21 cellular contexts compared by ENCODE assay signal in the genomic region with DNA sequence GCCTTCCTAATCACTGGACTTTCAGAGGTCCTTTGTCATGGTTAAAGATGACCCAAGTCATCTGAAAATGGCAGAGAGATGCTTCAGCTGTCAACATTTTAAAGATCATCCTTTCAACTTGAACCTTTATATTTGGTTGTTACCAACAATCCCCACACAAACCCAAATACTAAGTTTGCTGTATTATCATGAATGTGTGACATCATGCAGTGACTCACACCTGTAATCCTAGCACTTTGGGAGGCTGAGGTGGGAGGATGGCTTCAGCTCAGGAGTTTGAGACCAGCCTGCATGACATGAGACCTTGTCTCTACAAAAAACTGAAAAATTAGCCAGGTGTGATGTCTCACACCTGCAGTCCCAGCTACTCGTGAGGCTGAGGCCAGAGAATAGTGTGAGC. TPM values are rescaled to one million over a fixed set of nuclear protein-coding genes. Genes with fewer than 3 reads are reported as not detected.
A peak's percentile ranks its signal among the peaks of the same experiment; 100 is the strongest.
DNase-seq lines count a peak whose midpoint lies in the region; ATAC-seq, FAIRE-seq and TF ChIP-seq lines count a peak whose summit lies in the region.
"Had no signal": no experiment of that assay in that cellular context is flagged by ENCODE, and none has a peak within 500 bp of the region (broad histone marks: within the 10 kb centered on the region; RNA-seq: fewer than 3 reads in every experiment).

No MANE protein-coding gene starts in this region.

- no peak overlapping the region for H3K4me3 ChIP-seq in HepG2 (replicated peaks in 1 of 3; ENCODE audit: insufficient read depth in 1 of 3, low read depth in 2 of 3, low read length in 3 of 3)
- no peak overlapping the region for H3K4me3 ChIP-seq in right lobe of liver
- H3K4me3 ChIP-seq in bronchial epithelial cell (ENCODE audit: low read depth, low read length): no peak overlapping the region
- H3K4me3 ChIP-seq in H7 (ENCODE audit: insufficient read depth, low read depth, low read length): no peak overlapping the region
- H3K4me3 ChIP-seq: GM12878, K562 had no signal

- in situ Hi-C loops in HepG2 (cut with HindIII; ENCODE audit: extremely low pct_ligation_motif_present, low pct_unique_long_range_greater_than_20kb): no loop called here

- TF ChIP-seq RAD21 in HepG2 (CRISPR knock-in tag; IDR thresholded peaks at IDR 0.05): no peak

- ATAC-seq in HepG2 (no peak), right lobe of liver (no peak)
- ATAC-seq: GM12878, K562 had no signal

- no peak for FAIRE-seq in HepG2 (lab: Jason Lieb, UNC)
- peak; percentile 13 for FAIRE-seq in bronchial epithelial cell (lab: Jason Lieb, UNC)
- FAIRE-seq: A204.1, D721Med, GM12878, K562 had no signal

- H3K4me1 ChIP-seq in HepG2 (ENCODE audit: insufficient read depth, low read length) (no peaks in the 10 kb centered on the region), right lobe of liver (no peaks in the 10 kb centered on the region)
- H3K4me1 ChIP-seq: Caco-2 had no signal

- H3K79me2 ChIP-seq in HepG2 (ENCODE audit: insufficient read depth, low read length): no peaks in the 10 kb centered on the region

- TF ChIP-seq EP300 in HepG2 (IDR thresholded peaks at IDR 0.05; ENCODE audit: low read depth in 2 of 2, low read length in 2 of 2) (no peak), HepG2 (CRISPR knock-in tag; IDR thresholded peaks at IDR 0.05; ENCODE audit: borderline replicate concordance) (no peak)

- POLR2A ChIA-PET in HepG2 (lab: Yijun Ruan, JAX): no interaction called here

- no peak overlapping the region for H3K4me2 ChIP-seq in HepG2 (ENCODE audit: low read depth, low read length)

- H3K9me3 ChIP-seq in HepG2 (ENCODE audit: low read length): no peaks in the 10 kb centered on the region
- no peaks in the 10 kb centered on the region for H3K9me3 ChIP-seq in right lobe of liver
- H3K9me3 ChIP-seq: Caco-2 had no signal

- H3K27ac ChIP-seq in HepG2 (ENCODE audit: extremely low read length, insufficient read depth, low read length) (no peak overlapping the region), right lobe of liver (no peak overlapping the region)
- H3K27ac ChIP-seq: C4-2B had no signal

- H3K36me3 ChIP-seq in HepG2 (replicated peaks in 1 of 2; ENCODE audit: control insufficient read depth in 1 of 2, insufficient read depth in 2 of 2, low read length in 2 of 2) (no peaks in the 10 kb centered on the region), right lobe of liver (no peaks in the 10 kb centered on the region), bronchial epithelial cell (ENCODE audit: control insufficient read depth, insufficient read depth, low read length) (no peaks in the 10 kb centered on the region), H7 (replicated peaks; ENCODE audit: control insufficient read depth, insufficient read depth, low read length) (no peaks in the 10 kb centered on the region)

- no TSS peak for BruUV-seq in HepG2 (replicated peaks; lab: Mats Ljungman, UMichigan)

- CTCF ChIA-PET in HepG2 (lab: Yijun Ruan, JAX; ENCODE audit: low intra/inter-chr PET ratio, low total read pairs): no interaction called here

- 0% methylated on average over 1 of the region's 1 CpG for WGBS in HepG2 (ENCODE audit: low lambda C conversion rate)
- WGBS in right lobe of liver (ENCODE audit: insufficient coverage, low coverage, low lambda C conversion rate, missing lambda C conversion rate): 50% methylated on average over 1 of the region's 1 CpG

- TF ChIP-seq CTCF in HepG2 (CRISPR knock-in tag; IDR thresholded peaks at IDR 0.05) (no peak), right lobe of liver (IDR thresholded peaks at IDR 0.05) (no peak), bronchial epithelial cell (IDR thresholded peaks at IDR 0.05; ENCODE audit: insufficient read depth, low read length, severe bottlenecking) (no peak)

- intact Hi-C loops in HepG2 (cut with micrococcal nuclease; ENCODE audit: unreplicated experiment): no loop called here
- intact Hi-C loops in right lobe of liver (cut with DNase I): no loop called here

- H3K27me3 ChIP-seq in HepG2 (ENCODE audit: control insufficient read depth in 1 of 2, insufficient read depth in 2 of 2, low read length in 2 of 2) (no peaks in the 10 kb centered on the region), right lobe of liver (no peaks in the 10 kb centered on the region), bronchial epithelial cell (ENCODE audit: control insufficient read depth, insufficient read depth, low read length) (no peaks in the 10 kb centered on the region), H7 (ENCODE audit: control insufficient read depth, insufficient read depth, low read length) (no peaks in the 10 kb centered on the region)

- no peaks in the 10 kb centered on the region for H4K20me1 ChIP-seq in HepG2 (ENCODE audit: insufficient read depth, low read length)

- H2AFZ ChIP-seq in HepG2 (ENCODE audit: low read length): no peak overlapping the region

- TF ChIP-seq POLR2A in HepG2 (IDR thresholded peaks at IDR 0.05; ENCODE audit: insufficient read depth in 1 of 2, low read depth in 2 of 2, low read length in 2 of 2) (no peak), right lobe of liver (IDR thresholded peaks at IDR 0.05) (no peak)

- H3K9ac ChIP-seq in HepG2 (ENCODE audit: insufficient read depth, low read depth, low read length): no peak overlapping the region

- no peak for DNase-seq in HepG2 (ENCODE audit: low spot score)
- no peak for DNase-seq in right lobe of liver
- peak; percentile 22 for DNase-seq in HT1080 (ENCODE audit: low read depth)
- peak; percentile 39 for DNase-seq in bronchial epithelial cell (ENCODE audit: low read depth)
- peak; percentile 7 for DNase-seq in kidney tubule cell (ENCODE audit: low spot score)
- DNase-seq in NCI-H2107 (lab: John Stamatoyannopoulos, UW): no peak
- DNase-seq in kidney glomerular epithelial cell (lab: John Stamatoyannopoulos, UW): no peak
- no peak for DNase-seq in H7
- DNase-seq: AML-193; Caco-2; CD4-positive, alpha-beta T cell; DMS79 treated with DMSO at 0.1 percent for 48 hours; EL; HCEC 1CT; HFFc6; IMR-90 had no signal

TF ChIP-seq in HepG2, 621 proteins besides CTCF, POLR2A, EP300 and RAD21:
- TF ChIP-seq GATAD1 (CRISPR knock-in tag; IDR thresholded peaks at IDR 0.05): no peak
- TF ChIP-seq ZNF33B (CRISPR knock-in tag; IDR thresholded peaks at IDR 0.05): no peak
- TF ChIP-seq CREB1 (IDR thresholded peaks at IDR 0.05): peak; percentile 70
- no peak for TF ChIP-seq CREB1 (CRISPR knock-in tag; IDR thresholded peaks at IDR 0.05)
- TF ChIP-seq POLR2G (IDR thresholded peaks at IDR 0.05; ENCODE audit: low read depth, low read length): no peak
- TF ChIP-seq PHB2 (IDR thresholded peaks at IDR 0.05; ENCODE audit: partially characterized antibody): no peak
- 0 out of 2 replicates have a peak, but pooled peaks have one; percentile 29 for TF ChIP-seq ATF7 (IDR thresholded peaks at IDR 0.05)
- no peak for TF ChIP-seq ATF7 (CRISPR knock-in tag; IDR thresholded peaks at IDR 0.05)
- TF ChIP-seq ZNF496 (CRISPR knock-in tag; IDR thresholded peaks at IDR 0.05; ENCODE audit: insufficient replicate concordance): no peak
- no peak for TF ChIP-seq NRL (CRISPR knock-in tag; IDR thresholded peaks at IDR 0.05; ENCODE audit: borderline replicate concordance)
- TF ChIP-seq MED8 (CRISPR knock-in tag; IDR thresholded peaks at IDR 0.05; ENCODE audit: insufficient replicate concordance): no peak
- TF ChIP-seq ZNF143 (CRISPR knock-in tag; IDR thresholded peaks at IDR 0.05): no peak
- TF ChIP-seq AGO2 (optimal IDR thresholded peaks at IDR 0.05; ENCODE audit: low read depth, low read length): no peak
- TF ChIP-seq ZNF292 (CRISPR knock-in tag; IDR thresholded peaks at IDR 0.05; ENCODE audit: borderline replicate concordance, low read depth): no peak
- TF ChIP-seq ZNF558 (CRISPR knock-in tag; IDR thresholded peaks at IDR 0.05; ENCODE audit: borderline replicate concordance): no peak
- no peak for TF ChIP-seq NFE2L1 (CRISPR knock-in tag; IDR thresholded peaks at IDR 0.05; ENCODE audit: borderline replicate concordance)

RNA-seq across cellular contexts. Expression of a gene that starts 55.2 kb away (rescaled TPM):
- total RNA-seq in HepG2 (2016; rRNA removed; fragmentation: Illumina TruSeq; extraction: Trizol) (0.60 and 1.4 TPM in 2 replicates), right lobe of liver (10 to 100 TPM in 3 of 6 experiments, 1 to 10 TPM in 3; 5.5 to 23.7 (median 8.6) TPM), bronchial epithelial cell (12.8 and 21.3 TPM in 2 replicates)
- total RNA-seq in HepG2 (2016; cell fraction: cytosol; rRNA removed; fragmentation: Illumina TruSeq; extraction: Trizol; ENCODE audit: low read depth): under 0.01 and 0.20 TPM in 2 replicates
- 0.79 and 0.93 TPM in 2 replicates for total RNA-seq in HepG2 (2016; cell fraction: insoluble cytoplasmic fraction; rRNA removed; fragmentation: Illumina TruSeq; extraction: Trizol)
- 0.22 and 0.41 TPM in 2 replicates for total RNA-seq in HepG2 (2016; cell fraction: membrane; rRNA removed; fragmentation: Illumina TruSeq; extraction: Trizol)
- total RNA-seq in HepG2 (2016; cell fraction: nucleus; rRNA removed; fragmentation: Illumina TruSeq; extraction: Trizol): 1.4 and 2.4 TPM in 2 replicates
- 0.65 and 1.4 TPM in 2 replicates for polyA plus RNA-seq in HepG2 (2011; rRNA removed)
- polyA plus RNA-seq in HepG2 (2011; cell fraction: cytosol; rRNA removed): 0.32 and 0.37 TPM in 2 replicates
- polyA plus RNA-seq in HepG2 (2011; cell fraction: nucleus; rRNA removed): 0.51 and 0.66 TPM in 2 replicates
- polyA plus RNA-seq in HepG2 (2012): 0.54 and 3.3 TPM in 2 replicates
- polyA plus RNA-seq in HepG2 (2016; cell fraction: cytosol; fragmentation: Illumina TruSeq; extraction: Trizol; ENCODE audit: low read depth): 0.12 and 0.16 TPM in 2 replicates
- 0.26 and 0.34 TPM in 2 replicates for polyA plus RNA-seq in HepG2 (2016; cell fraction: insoluble cytoplasmic fraction; fragmentation: Illumina TruSeq; extraction: Trizol; ENCODE audit: low read depth)
- polyA plus RNA-seq in HepG2 (2016; cell fraction: membrane; fragmentation: Illumina TruSeq; extraction: Trizol; ENCODE audit: low read depth): 0.09 and 0.37 TPM in 2 replicates
- polyA plus RNA-seq in HepG2 (2016; cell fraction: nucleus; fragmentation: Illumina TruSeq; extraction: Trizol; ENCODE audit: insufficient read depth, low read depth): 1.9 and 2.1 TPM in 2 replicates
- 1.3 and 6.5 TPM in 2 replicates for polyA minus RNA-seq in HepG2 (2011; rRNA and poly(A)+ RNA removed; ENCODE audit: low replicate concordance)
- 0.49 and 0.88 TPM in 2 replicates for polyA minus RNA-seq in HepG2 (2011; cell fraction: cytosol; rRNA and poly(A)+ RNA removed)
- polyA minus RNA-seq in HepG2 (2011; cell fraction: nucleus; rRNA and poly(A)+ RNA removed): 1.4 and 1.7 TPM in 2 replicates
- total RNA-seq in HT1080 (2014; rRNA removed; shearing (Covaris generic)): 62.1 and 62.4 TPM in 2 replicates
- 53.2 and 62.4 TPM in 2 replicates for polyA plus RNA-seq in HT1080 (2015; cell fraction: cytosol; rRNA removed)
- polyA plus RNA-seq in HT1080 (2015; cell fraction: nucleus; rRNA removed): 229 and 301 TPM in 2 replicates
- 89.1 and 92.4 TPM in 2 replicates for total RNA-seq in H7 (2014; rRNA removed; shearing (Covaris generic))

Comparison
In these comparisons a context has a peak if more than half of its experiments do, and no peak if none do; other contexts are left out.
1. DNase-seq: peak in HT1080 (single experiment), bronchial epithelial cell (single experiment) and kidney tubule cell (single experiment); none in HepG2 (single experiment), right lobe of liver (0 of 3), NCI-H2107 (single experiment), kidney glomerular epithelial cell (single experiment) and H7 (single experiment).